Comparison of ENCODE assay signal across 33 cellular contexts in genomic region chr7:121411597-121411979, GRCh38.
"Had no signal": no experiment of that assay in that cellular context is flagged by ENCODE, and none has a peak within 500 bp of the region (broad histone marks: within the 10 kb centered on the region; RNA-seq: fewer than 3 reads in every experiment).

No MANE protein-coding gene starts in this region.

- ATAC-seq: activated CD4-positive, alpha-beta T cell treated with anti-CD3 and anti-CD28 coated beads for 36 hours; activated CD8-positive, alpha-beta T cell treated with anti-CD3 and anti-CD28 coated beads, Interleukin-2, amount 10 ng/mL, durations not matched to agents 7 days and 5 days; activated naive CD8-positive, alpha-beta T cell treated with anti-CD3 and anti-CD28 coated beads, Interleukin-2, amount 50 U/mL, for 24 hours; body of pancreas; gastroesophageal sphincter; T-helper 17 cell had no signal

- H3K4me3 ChIP-seq: adrenal gland, body of pancreas, colonic mucosa, esophagus squamous epithelium, gastroesophageal sphincter had no signal

- H3K27me3 ChIP-seq: adrenal gland, body of pancreas, colonic mucosa, esophagus squamous epithelium had no signal

- H3K9me3 Mint-ChIP-seq: activated B cell treated with CpG ODN at 0.5 μM for 24 hours; activated CD4-positive, alpha-beta memory T cell treated with anti-CD3 and anti-CD28 coated beads for 36 hours; activated naive CD4-positive, alpha-beta T cell treated with anti-CD3 and anti-CD28 coated beads for 36 hours; activated naive CD4-positive, alpha-beta T cell treated with anti-CD3 and anti-CD28 coated beads, Interleukin-2, amount 50 U/mL, for 24 hours; activated naive CD8-positive, alpha-beta T cell treated with anti-CD3 and anti-CD28 coated beads for 36 hours; activated naive CD8-positive, alpha-beta T cell treated with anti-CD3 and anti-CD28 coated beads, Interleukin-2, amount 50 U/mL, for 24 hours; activated T-helper 1 cell treated with anti-CD3 and anti-CD28 coated beads, Interleukin-12 subunit alpha, Interleukin-12 subunit beta, Interleukin-2, Interleukin-4 antibody, amounts not matched to agents 30 ng/mL and 10 ng/mL and 1 ng/mL, durations not matched to agents 14 hours and 24 hours and 36 hours; activated T-helper 2 cell treated with anti-CD3 and anti-CD28 coated beads, Interferon-gamma antibody, Interleukin-2, Interleukin-4, amounts not matched to agents 10 μg/mL and 5 μg/mL and 100 μg/mL, durations not matched to agents 14 hours and 24 hours and 36 hours; T-helper 2 cell treated with Interferon-gamma antibody and Interleukin-4, amounts not matched to agents 5 μg/mL and 100 μg/mL, for 36 hours had no signal

- H3K9me3 ChIP-seq: body of pancreas, colonic mucosa, esophagus squamous epithelium, gastroesophageal sphincter had no signal

- H3K36me3 ChIP-seq: adrenal gland, colonic mucosa, esophagus squamous epithelium, gastroesophageal sphincter, WERI-Rb-1 had no signal

- H3K36me3 Mint-ChIP-seq: activated CD4-positive, alpha-beta memory T cell treated with anti-CD3 and anti-CD28 coated beads for 36 hours; activated naive CD4-positive, alpha-beta T cell treated with anti-CD3 and anti-CD28 coated beads, Interleukin-2, amount 50 U/mL, for 24 hours; activated naive CD8-positive, alpha-beta T cell treated with anti-CD3 and anti-CD28 coated beads for 36 hours had no signal

- DNase-seq: activated B cell treated with CpG ODN at 0.5 μM for 24 hours; activated CD4-positive, alpha-beta memory T cell treated with anti-CD3 and anti-CD28 coated beads for 36 hours; activated CD4-positive, alpha-beta T cell treated with anti-CD3 and anti-CD28 coated beads for 36 hours; activated CD4-positive, alpha-beta T cell treated with anti-CD3 and anti-CD28 coated beads, Interleukin-2, amount 10 ng/mL, durations not matched to agents 24 days and 14 days; activated CD4-positive, CD25-positive, alpha-beta regulatory T cell treated with anti-CD3 and anti-CD28 coated beads, Interleukin-2, amount 50 U/mL, for 72 hours; activated CD8-positive, alpha-beta memory T cell treated with anti-CD3 and anti-CD28 coated beads, Interleukin-2, amount 10 ng/mL, durations not matched to agents 7 days and 5 days; activated CD8-positive, alpha-beta memory T cell treated with anti-CD3 and anti-CD28 coated beads, Interleukin-2, amount 50 U/mL, for 4 hours; activated CD8-positive, alpha-beta T cell treated with anti-CD3 and anti-CD28 coated beads, Interleukin-2, amount 10 ng/mL, durations not matched to agents 7 days and 5 days; activated effector memory CD4-positive, alpha-beta T cell treated with anti-CD3 and anti-CD28 coated beads, Interleukin-2, amount 50 U/mL, for 16 hours; activated naive CD4-positive, alpha-beta T cell treated with anti-CD3 and anti-CD28 coated beads for 36 hours; activated naive CD8-positive, alpha-beta T cell treated with anti-CD3 and anti-CD28 coated beads for 36 hours; activated naive CD8-positive, alpha-beta T cell treated with anti-CD3 and anti-CD28 coated beads, Interleukin-2, amount 50 U/mL, for 24 hours; activated T-cell treated with anti-CD3 and anti-CD28 coated beads, Interleukin-2, amount 50 U/mL, for 1 hour; activated T-cell treated with anti-CD3 and anti-CD28 coated beads, Interleukin-2, amount 50 U/mL, for 48 hours; adrenal gland; amygdala; aorta; body of pancreas; caudate nucleus; cerebellar nuclear complex; colonic mucosa; effector CD8-positive, alpha-beta T cell; esophagus squamous epithelium; foreskin melanocyte; T-helper 17 cell; T1000; WERI-Rb-1 had no signal

- H3K27ac ChIP-seq: adrenal gland, body of pancreas, colonic mucosa, epithelial cell of prostate, esophagus squamous epithelium, gastroesophageal sphincter, WERI-Rb-1 had no signal

- H3K27ac Mint-ChIP-seq: activated B cell treated with CpG ODN at 0.5 μM for 24 hours; activated CD4-positive, alpha-beta memory T cell treated with anti-CD3 and anti-CD28 coated beads for 36 hours; activated CD4-positive, alpha-beta T cell treated with anti-CD3 and anti-CD28 coated beads for 36 hours; activated CD4-positive, alpha-beta T cell treated with anti-CD3 and anti-CD28 coated beads, Interleukin-2, amount 10 ng/mL, durations not matched to agents 24 days and 14 days; activated CD8-positive, alpha-beta memory T cell treated with anti-CD3 and anti-CD28 coated beads, Interleukin-2, amount 10 ng/mL, durations not matched to agents 7 days and 5 days; activated CD8-positive, alpha-beta T cell treated with anti-CD3 and anti-CD28 coated beads, Interleukin-2, amount 10 ng/mL, durations not matched to agents 7 days and 5 days; activated naive CD4-positive, alpha-beta T cell treated with anti-CD3 and anti-CD28 coated beads for 36 hours; activated naive CD4-positive, alpha-beta T cell treated with anti-CD3 and anti-CD28 coated beads, Interleukin-2, amount 50 U/mL, for 24 hours; activated naive CD8-positive, alpha-beta T cell treated with anti-CD3 and anti-CD28 coated beads for 36 hours; activated naive CD8-positive, alpha-beta T cell treated with anti-CD3 and anti-CD28 coated beads, Interleukin-2, amount 50 U/mL, for 24 hours; activated T-helper 1 cell treated with anti-CD3 and anti-CD28 coated beads, Interleukin-12 subunit alpha, Interleukin-12 subunit beta, Interleukin-2, Interleukin-4 antibody, amounts not matched to agents 30 ng/mL and 10 ng/mL and 1 ng/mL, durations not matched to agents 14 hours and 24 hours and 36 hours; activated T-helper 2 cell treated with anti-CD3 and anti-CD28 coated beads, Interferon-gamma antibody, Interleukin-2, Interleukin-4, amounts not matched to agents 10 μg/mL and 5 μg/mL and 100 μg/mL, durations not matched to agents 14 hours and 24 hours and 36 hours; T-helper 17 cell; T-helper 2 cell treated with Interferon-gamma antibody and Interleukin-4, amounts not matched to agents 5 μg/mL and 100 μg/mL, for 36 hours had no signal

- H3K4me3 Mint-ChIP-seq: activated B cell treated with CpG ODN at 0.5 μM for 24 hours; activated CD4-positive, alpha-beta memory T cell treated with anti-CD3 and anti-CD28 coated beads for 36 hours; activated CD4-positive, alpha-beta T cell treated with anti-CD3 and anti-CD28 coated beads for 36 hours; activated CD4-positive, alpha-beta T cell treated with anti-CD3 and anti-CD28 coated beads, Interleukin-2, amount 10 ng/mL, durations not matched to agents 24 days and 14 days; activated CD8-positive, alpha-beta memory T cell treated with anti-CD3 and anti-CD28 coated beads, Interleukin-2, amount 10 ng/mL, durations not matched to agents 7 days and 5 days; activated CD8-positive, alpha-beta T cell treated with anti-CD3 and anti-CD28 coated beads, Interleukin-2, amount 10 ng/mL, durations not matched to agents 7 days and 5 days; activated naive CD4-positive, alpha-beta T cell treated with anti-CD3 and anti-CD28 coated beads for 36 hours; activated naive CD4-positive, alpha-beta T cell treated with anti-CD3 and anti-CD28 coated beads, Interleukin-2, amount 50 U/mL, for 24 hours; activated naive CD8-positive, alpha-beta T cell treated with anti-CD3 and anti-CD28 coated beads for 36 hours; activated naive CD8-positive, alpha-beta T cell treated with anti-CD3 and anti-CD28 coated beads, Interleukin-2, amount 50 U/mL, for 24 hours; activated T-helper 1 cell treated with anti-CD3 and anti-CD28 coated beads, Interleukin-12 subunit alpha, Interleukin-12 subunit beta, Interleukin-2, Interleukin-4 antibody, amounts not matched to agents 30 ng/mL and 10 ng/mL and 1 ng/mL, durations not matched to agents 14 hours and 24 hours and 36 hours; T-helper 17 cell; T-helper 2 cell treated with Interferon-gamma antibody and Interleukin-4, amounts not matched to agents 5 μg/mL and 100 μg/mL, for 36 hours had no signal

- H3K27me3 Mint-ChIP-seq: activated B cell treated with CpG ODN at 0.5 μM for 24 hours; activated naive CD8-positive, alpha-beta T cell treated with anti-CD3 and anti-CD28 coated beads for 36 hours had no signal

- H3K4me1 ChIP-seq: adrenal gland, body of pancreas, colonic mucosa, esophagus squamous epithelium, gastroesophageal sphincter had no signal
